ENCODE assay signal across 8 cellular contexts in the genomic region with DNA sequence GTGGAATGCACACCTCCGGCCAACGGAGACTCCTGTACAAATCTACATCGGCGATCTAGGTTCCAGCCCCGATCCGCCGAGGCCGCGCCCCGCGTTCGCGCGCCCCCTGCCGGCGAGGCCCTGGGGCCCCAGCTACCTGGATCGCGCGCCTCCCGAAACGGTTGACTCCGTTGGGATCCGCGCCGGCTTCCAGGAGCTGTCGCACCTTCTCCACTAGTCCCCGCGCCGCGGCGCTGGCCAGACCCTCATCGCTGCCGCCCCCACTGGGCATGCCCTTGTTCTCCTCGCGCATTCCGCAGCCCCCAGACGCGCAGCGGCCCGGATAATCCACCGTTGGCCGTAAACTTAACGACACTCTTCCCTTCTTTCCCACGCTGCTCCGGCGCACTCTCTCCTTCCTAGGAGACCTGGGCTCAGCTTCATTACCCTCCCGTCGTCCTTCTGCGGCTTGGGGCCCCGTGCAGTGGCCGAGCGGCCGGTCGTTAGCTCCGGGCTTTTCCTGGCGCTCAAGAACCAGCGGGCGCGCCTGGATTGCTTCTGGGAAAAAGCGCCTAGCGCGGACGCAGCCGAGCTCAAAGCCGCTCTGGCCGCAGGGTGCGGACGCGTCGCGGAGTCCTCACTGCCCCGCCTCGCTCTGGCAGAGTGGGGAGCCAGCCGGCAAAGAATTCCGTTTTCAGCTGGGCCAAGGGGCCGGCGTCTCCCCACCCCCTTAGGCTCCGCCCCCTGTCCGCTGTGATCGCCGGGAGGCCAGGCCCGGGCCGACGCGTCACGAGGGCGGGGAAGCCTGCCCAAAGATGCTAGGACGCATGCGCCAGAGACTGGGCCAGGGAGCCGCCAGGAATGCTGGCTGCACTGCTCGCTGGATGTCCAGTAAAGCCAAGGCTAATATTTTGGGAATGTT. TPM values are rescaled to one million over a fixed set of nuclear protein-coding genes. Genes with fewer than 3 reads are reported as not detected.
DNase-seq lines count a peak whose midpoint lies in the region; ATAC-seq and TF ChIP-seq lines count a peak whose summit lies in the region.

TSS of gene CDKN2B (minus strand) at position 644 of the 901 bp plus-strand sequence. CDS start at position 292, 352 bp downstream.

- H3K27ac ChIP-seq in PC-3 (ENCODE audit: low read length) (peak within 1 kb of the TSS; percentile 90), neural progenitor cell (no peak within 1 kb of the TSS), tibial nerve (peak within 1 kb of the TSS; percentile 51 to 86 (median 82))

- peak; percentile 89 for ATAC-seq in PC-3

- no TSS peak for BruUV-seq in Caco-2 (replicated peaks; lab: Mats Ljungman, UMichigan)
- BruUV-seq in PC-3 (replicated peaks; lab: Mats Ljungman, UMichigan): no TSS peak

- H3K79me2 ChIP-seq in PC-3 (ENCODE audit: low read length) (peaks cover 51% of the 10 kb centered on the region), neural progenitor cell (ENCODE audit: low read depth) (no peaks in the 10 kb centered on the region)

- H3F3A ChIP-seq in PC-3 (ENCODE audit: low read length, unreplicated experiment) (no peaks in the 10 kb centered on the region), neural progenitor cell (ENCODE audit: low read depth) (peaks cover 23% of the 10 kb centered on the region)

- H3K27me3 ChIP-seq in Caco-2 (replicated peaks; ENCODE audit: control insufficient read depth, insufficient read depth, low read length) (no peaks in the 10 kb centered on the region), PC-3 (ENCODE audit: low read length) (no peaks in the 10 kb centered on the region), neural progenitor cell (peaks cover 84% of the 10 kb centered on the region), tibial nerve (peaks cover 0 to 27% of the 10 kb centered on the region in 2 donors)

- H3K9me2 ChIP-seq in PC-3 (replicated peaks; ENCODE audit: low read length): no peaks in the 10 kb centered on the region

- TF ChIP-seq EP300 in tibial nerve (IDR thresholded peaks at IDR 0.05): peak; percentile 41 to 87

- DNase-seq in Caco-2 (peak; percentile 94 to 96), GM20000 (ENCODE audit: low spot score) (peak; percentile 93), HPDE6-E6E7 (ENCODE audit: extremely low spot score) (peak; percentile 98), PC-3 (peak; percentile 95), activated gamma-delta T cell treated with Interleukin-2 at 50 U/mL for 16 hours (peak; percentile 48), foreskin melanocyte (peak; percentile 94), neural progenitor cell (ENCODE audit: low spot score) (peak; percentile 98), tibial nerve (ENCODE audit: low spot score in 2 of 2) (peak; percentile 89 to 93)

- POLR2A ChIA-PET in Caco-2 (lab: Charles Lee): interaction anchor here (0.6 to 1.5 kb wide), 5 partner anchors 8 to 94 kb away, joined by 3 to 9 read pairs (median 3); partner anchors contain the start of genes CDKN2A and CDKN2B-AS1
- POLR2A ChIA-PET in PC-3 (lab: Charles Lee; ENCODE audit: unreplicated experiment): interaction anchor here (0.5 to 1.3 kb wide), 10 partner anchors 31 to 467 kb away, joined by 3 to 9 read pairs (median 4); no protein-coding TSS in a partner anchor

- H3K4me1 ChIP-seq in Caco-2 (no peaks in the 10 kb centered on the region), PC-3 (ENCODE audit: insufficient read depth, low read length) (peaks cover 9% of the 10 kb centered on the region), neural progenitor cell (no peaks in the 10 kb centered on the region), tibial nerve (peaks cover 0 to 33% (median 4%) of the 10 kb centered on the region in 4 donors)

- CTCF ChIA-PET in Caco-2 (lab: Charles Lee): interaction anchor here (0.6 to 2.4 kb wide), 15 partner anchors 8 to 235 kb away, joined by 3 to 26 read pairs (median 4); partner anchors contain the start of genes CDKN2A, CDKN2B-AS1 and MTAP
- CTCF ChIA-PET in PC-3 (lab: Charles Lee): interaction anchor here (0.5 to 1.7 kb wide), 11 partner anchors 13 to 690 kb away, joined by 3 to 15 read pairs (median 4); no protein-coding TSS in a partner anchor

- TF ChIP-seq CTCF in Caco-2 (IDR thresholded peaks at IDR 0.05; ENCODE audit: insufficient read depth in 1 of 2, low read depth in 1 of 2, low read length in 1 of 2, severe bottlenecking in 1 of 2, unreplicated experiment in 1 of 2): peak; percentile 53 to 79
- TF ChIP-seq CTCF in GM20000 (IDR thresholded peaks at IDR 0.05; ENCODE audit: extremely low read depth, missing control alignments): peak; percentile 88
- peak; percentile 83 for TF ChIP-seq CTCF in PC-3 (conservative IDR thresholded peaks at IDR 0.05; ENCODE audit: low read depth, low read length)
- peak; percentile 91 for TF ChIP-seq CTCF in neural progenitor cell (IDR thresholded peaks at IDR 0.05)
- peak; percentile 86 to 94 (median 90) for TF ChIP-seq CTCF in tibial nerve (IDR thresholded peaks at IDR 0.05)

- peak within 1 kb of the TSS; percentile 61 for H2AFZ ChIP-seq in PC-3 (ENCODE audit: low read length)
- peak within 1 kb of the TSS; percentile 93 for H2AFZ ChIP-seq in neural progenitor cell (replicated peaks)

- TF ChIP-seq POLR2A in tibial nerve (IDR thresholded peaks at IDR 0.05): peak; percentile 33 to 74

- H3K4me1 Mint-ChIP-seq in Caco-2 (ENCODE audit: low read depth, unreplicated experiment): no peaks in the 10 kb centered on the region
- H3K4me1 Mint-ChIP-seq in neural progenitor cell: peaks cover 15% of the 10 kb centered on the region

- H3K9ac ChIP-seq in PC-3 (ENCODE audit: low read length) (peak within 1 kb of the TSS; percentile 96), neural progenitor cell (no peak within 1 kb of the TSS)

- peak within 1 kb of the TSS; percentile 91 for H3K4me3 ChIP-seq in Caco-2 (ENCODE audit: low read depth, low read length)
- peak within 1 kb of the TSS; percentile 87 for H3K4me3 ChIP-seq in PC-3 (ENCODE audit: low read length)
- H3K4me3 ChIP-seq in neural progenitor cell: peak within 1 kb of the TSS; percentile 61
- H3K4me3 ChIP-seq in tibial nerve: peak within 1 kb of the TSS; percentile 54 to 81 (median 62)

- peak within 1 kb of the TSS; percentile 91 for H3K4me2 ChIP-seq in PC-3 (ENCODE audit: low read length)
- peak within 1 kb of the TSS; percentile 94 for H3K4me2 ChIP-seq in neural progenitor cell

- H3K9me3 ChIP-seq in Caco-2: no peaks in the 10 kb centered on the region
- H3K9me3 ChIP-seq in PC-3 (ENCODE audit: low read length): no peaks in the 10 kb centered on the region
- no peaks in the 10 kb centered on the region for H3K9me3 ChIP-seq in neural progenitor cell (ENCODE audit: low read depth)
- H3K9me3 ChIP-seq in tibial nerve: no peaks in the 10 kb centered on the region

- 0 to 1% methylated on average over 53 to 75 of the region's 91 CpGs for WGBS in tibial nerve, 2 donors

- H3K27ac Mint-ChIP-seq in Caco-2 (ENCODE audit: unreplicated experiment): peak within 1 kb of the TSS; percentile 51
- no peak within 1 kb of the TSS for H3K27ac Mint-ChIP-seq in neural progenitor cell

- H3K36me3 ChIP-seq in Caco-2 (ENCODE audit: control insufficient read depth, insufficient read depth, low read length): no peaks in the 10 kb centered on the region
- H3K36me3 ChIP-seq in PC-3 (ENCODE audit: low read depth, low read length): peaks cover 5% of the 10 kb centered on the region; the same call in 1 of the 2 replicates
- H3K36me3 ChIP-seq in neural progenitor cell: no peaks in the 10 kb centered on the region
- H3K36me3 ChIP-seq in tibial nerve: peaks cover 0 to 8% (median 0%) of the 10 kb centered on the region in 3 donors

- H3K36me3 Mint-ChIP-seq in Caco-2 (ENCODE audit: insufficient read depth, unreplicated experiment): peaks cover 10% of the 10 kb centered on the region
- H3K36me3 Mint-ChIP-seq in neural progenitor cell: no peaks in the 10 kb centered on the region

- H4K20me1 ChIP-seq in PC-3 (ENCODE audit: low read length) (peaks cover 8% of the 10 kb centered on the region), neural progenitor cell (ENCODE audit: low read depth) (peaks cover 50% of the 10 kb centered on the region)

- no peaks in the 10 kb centered on the region for H3K9me3 Mint-ChIP-seq in Caco-2 (ENCODE audit: unreplicated experiment)
- H3K9me3 Mint-ChIP-seq in neural progenitor cell: peaks cover 3% of the 10 kb centered on the region

- H3K27me3 Mint-ChIP-seq in Caco-2 (ENCODE audit: insufficient read depth, unreplicated experiment) (no peaks in the 10 kb centered on the region), neural progenitor cell (ENCODE audit: insufficient read depth, low read depth) (peaks cover 32% of the 10 kb centered on the region)

- peak within 1 kb of the TSS; percentile 100 for H3K4me3 Mint-ChIP-seq in Caco-2 (ENCODE audit: unreplicated experiment)
- peak within 1 kb of the TSS; percentile 90 for H3K4me3 Mint-ChIP-seq in neural progenitor cell

- intact Hi-C loops in Caco-2 (cut with micrococcal nuclease; ENCODE audit: unreplicated experiment): loop anchor here (1.0 to 2.0 kb wide), 5 partner anchors 15 to 230 kb away; partner anchors contain the start of genes CDKN2A and CDKN2B-AS1
- intact Hi-C loops in PC-3 (cut with micrococcal nuclease): loop anchor here (1.0 to 5.0 kb wide), 5 partner anchors 33 to 230 kb away; no protein-coding TSS in a partner anchor

RNA-seq across cellular contexts. Expression of gene CDKN2B, which starts in this region (rescaled TPM):
- 7.6 and 8.2 TPM in 2 replicates for total RNA-seq in Caco-2 (2022)
- 32.2 and 32.7 TPM in 2 replicates for total RNA-seq in PC-3 (2014; rRNA removed)
- total RNA-seq in neural progenitor cell (ENCODE audit: low replicate concordance): 0.06 and 0.07 TPM in 2 replicates
- total RNA-seq in tibial nerve: 10 to 100 TPM; 18.2 to 33.1 (median 27.6) TPM

Comparison
In these comparisons a context has a peak if more than half of its experiments do, and no peak if none do; other contexts are left out.
1. Peak in DNase-seq, H3K4me3 ChIP-seq and H3K4me2 ChIP-seq in neural progenitor cell; RNA of the gene not detected or under 1 TPM.
2. DNase-seq: peak in every context shown above with its lines; median percentile 98 in HPDE6-E6E7; 98 in neural progenitor cell; 95 in Caco-2; 95 in PC-3; 94 in foreskin melanocyte; 93 in GM20000; 91 in tibial nerve; 48 in activated gamma-delta T cell treated with Interleukin-2 at 50 U/mL for 16 hours.